Comparison of ENCODE assay signal across 8 cellular contexts in the genomic region with DNA sequence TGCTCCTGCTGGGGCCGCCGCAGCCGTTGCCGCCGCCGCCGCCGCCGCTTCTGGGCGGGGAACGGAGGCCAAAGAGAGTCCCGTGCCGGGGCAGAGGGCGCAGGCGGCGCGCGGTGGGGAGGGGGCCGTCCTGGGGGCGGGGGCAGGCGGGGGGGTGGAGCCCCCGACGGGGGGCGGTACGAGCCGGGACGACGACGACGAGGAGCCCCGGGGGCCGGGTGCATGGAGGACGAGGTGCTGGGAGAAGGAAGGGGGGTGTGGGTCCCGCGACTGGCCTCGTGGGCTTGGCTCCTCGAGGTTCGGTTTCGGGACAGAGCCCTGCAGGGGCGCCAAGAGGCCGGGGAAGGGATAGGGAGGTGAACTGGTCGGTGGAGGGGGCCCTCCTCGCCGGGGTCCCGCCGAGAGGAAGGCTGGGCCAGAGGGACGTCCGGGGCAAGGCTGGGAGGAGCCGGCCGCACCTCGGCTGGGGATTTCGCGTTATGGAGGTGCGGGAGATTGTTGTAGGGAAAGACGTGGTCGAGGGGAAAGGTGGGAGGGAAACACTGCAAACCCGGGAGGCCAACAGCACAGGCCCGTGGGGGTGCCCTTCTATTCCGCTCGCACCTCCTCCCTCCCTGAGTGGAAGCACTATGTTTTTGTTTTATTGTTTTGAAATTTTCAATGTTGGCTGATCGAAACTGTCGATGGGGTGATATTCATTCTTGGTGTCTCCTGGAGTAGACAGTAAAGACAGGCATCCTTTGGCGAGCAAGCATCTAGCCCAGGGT. TPM values are rescaled to one million over a fixed set of nuclear protein-coding genes. Genes with fewer than 3 reads are reported as not detected.
DNase-seq lines count a peak whose midpoint lies in the region; ATAC-seq, FAIRE-seq and TF ChIP-seq lines count a peak whose summit lies in the region.

No MANE protein-coding gene starts in this region.

- peak overlapping the region; percentile 33 to 52 for H3K18ac ChIP-seq in mesenchymal stem cell (ENCODE audit: low read depth in 1 of 2, low read length in 2 of 2)

- no peak overlapping the region for H4K91ac ChIP-seq in mesenchymal stem cell (ENCODE audit: low read length)

- H2AFZ ChIP-seq in mesenchymal stem cell (ENCODE audit: low read depth, low read length) = no peak overlapping the region

- no peak overlapping the region for H3K14ac ChIP-seq in mesenchymal stem cell (ENCODE audit: low read length in 2 of 2)

- peaks cover 9% of the 10 kb centered on the region for H3K4me1 Mint-ChIP-seq in chondrocyte (ENCODE audit: low read depth)

- H3K79me1 ChIP-seq in mesenchymal stem cell (replicated peaks; ENCODE audit: low read length, poor library complexity, severe bottlenecking) = peaks cover 1% of the 10 kb centered on the region

- TF ChIP-seq CTCF in chondrocyte (IDR thresholded peaks at IDR 0.05) = no peak

- peak overlapping the region; percentile 59 to 74 for H3K4me3 ChIP-seq in mesenchymal stem cell (ENCODE audit: insufficient read depth in 1 of 2, low read depth in 1 of 2, low read length in 2 of 2)

- no peak overlapping the region for H3K27ac ChIP-seq in mesenchymal stem cell (ENCODE audit: low read length, poor library complexity, severe bottlenecking)

- no peaks in the 10 kb centered on the region for H3K36me3 Mint-ChIP-seq in chondrocyte (ENCODE audit: low read depth)

- no peaks in the 10 kb centered on the region for H3K36me3 ChIP-seq in mesenchymal stem cell (ENCODE audit: control insufficient read depth in 1 of 2, insufficient read depth in 2 of 2, low read depth in 1 of 2, low read length in 2 of 2)

- peak overlapping the region; percentile 70 for H3K4me2 ChIP-seq in mesenchymal stem cell (ENCODE audit: low read length, poor library complexity, severe bottlenecking)

- no peak overlapping the region for H3K27ac Mint-ChIP-seq in chondrocyte (ENCODE audit: unreplicated experiment)

- peak overlapping the region; percentile 74 for H3K4me3 Mint-ChIP-seq in chondrocyte (ENCODE audit: unreplicated experiment)

- H3K27me3 ChIP-seq in mesenchymal stem cell (ENCODE audit: control insufficient read depth in 1 of 2, insufficient read depth in 1 of 2, low read length in 2 of 2) = no peaks in the 10 kb centered on the region

- peaks cover 2% of the 10 kb centered on the region for H3K4me1 ChIP-seq in mesenchymal stem cell (ENCODE audit: control insufficient read depth, insufficient read depth, low read depth, low read length)

- peak overlapping the region; percentile 73 for H3K9ac ChIP-seq in mesenchymal stem cell (ENCODE audit: low read length)

- no peaks in the 10 kb centered on the region for H3K27me3 Mint-ChIP-seq in chondrocyte (ENCODE audit: low read depth)

- no peak overlapping the region for H2BK5ac ChIP-seq in mesenchymal stem cell (ENCODE audit: low read depth, low read length, poor library complexity, severe bottlenecking)

- peak overlapping the region; percentile 94 for H2BK15ac ChIP-seq in mesenchymal stem cell (ENCODE audit: low read depth, poor library complexity, severe bottlenecking)

- no peak overlapping the region for H4K8ac ChIP-seq in mesenchymal stem cell (ENCODE audit: low read length)

- no peaks in the 10 kb centered on the region for H3K9me3 ChIP-seq in mesenchymal stem cell (ENCODE audit: control insufficient read depth, low read length)

- no peak overlapping the region for H2BK12ac ChIP-seq in mesenchymal stem cell (ENCODE audit: low read length in 2 of 2)

- DNase-seq in NCI-H82 (lab: John Stamatoyannopoulos, UW) (peak; percentile 55), NCI-H82 treated with DMSO at 0.1 percent for 48 hours (lab: John Stamatoyannopoulos, UW; ENCODE audit: unreplicated experiment) (no peak), T-helper 1 cell (peak in 3 of 5 donors; percentile 21 to 54 (median 28)), chondrocyte (ENCODE audit: low spot score) (no peak), mesenchymal stem cell (no peak), urothelium cell line (ENCODE audit: low spot score) (peak; percentile 41), NCI-H526 treated with DMSO at 0.1 percent for 48 hours (lab: John Stamatoyannopoulos, UW) (no peak)

- H3K23ac ChIP-seq in mesenchymal stem cell (ENCODE audit: low read length in 2 of 2) = no peak overlapping the region

- no peak for FAIRE-seq in urothelium cell line (lab: Jason Lieb, UNC)

- no peak for ATAC-seq in HG03139 (IDR thresholded peaks at IDR 0.05; ENCODE audit: unreplicated experiment)

- no peak overlapping the region for H3K4ac ChIP-seq in mesenchymal stem cell (ENCODE audit: low read depth in 1 of 2, low read length in 2 of 2)

- H2AK5ac ChIP-seq in mesenchymal stem cell (ENCODE audit: low read length, severe bottlenecking) = no peak overlapping the region

- WGBS in mesenchymal stem cell = 5% methylated on average over 22 of the region's 63 CpGs

- H3K9me3 Mint-ChIP-seq in chondrocyte (ENCODE audit: low read depth) = no peaks in the 10 kb centered on the region

- no peak overlapping the region for H2BK120ac ChIP-seq in mesenchymal stem cell (ENCODE audit: low read depth, low read length)

RNA-seq across cellular contexts. Expression of a gene that starts 1.9 kb away (rescaled TPM):
- total RNA-seq in chondrocyte = 19.7 to 20.6 TPM (median 20.0 TPM) in 3 replicates
- 6.8 TPM for polyA plus RNA-seq in mesenchymal stem cell (2013, experiment 1 of 2)
- polyA plus RNA-seq in mesenchymal stem cell (2013, experiment 2 of 2) = 6.1 TPM

Comparison
In these comparisons a context has a peak if more than half of its experiments do, and no peak if none do; other contexts are left out.
1. DNase-seq: peak in NCI-H82 (single experiment), T-helper 1 cell (3 of 5) and urothelium cell line (single experiment); none in NCI-H82 treated with DMSO at 0.1 percent for 48 hours (single experiment), chondrocyte (single experiment), mesenchymal stem cell (single experiment) and NCI-H526 treated with DMSO at 0.1 percent for 48 hours (single experiment).